In genomic region chr7:66894463-66895080, GRCh38 we compare ENCODE assay signal across 10 cellular contexts. TPM values are rescaled to one million over a fixed set of nuclear protein-coding genes. Genes with fewer than 3 reads are reported as not detected.
DNase-seq lines count a peak whose midpoint lies in the region; ATAC-seq and TF ChIP-seq lines count a peak whose summit lies in the region.
"Had no signal": no experiment of that assay in that cellular context is flagged by ENCODE, and none has a peak within 500 bp of the region (broad histone marks: within the 10 kb centered on the region; RNA-seq: fewer than 3 reads in every experiment).

No MANE protein-coding gene starts in this region.

- H4K20me1 ChIP-seq in DND-41 (ENCODE audit: insufficient read depth, low read length), result no peaks in the 10 kb centered on the region

- H3K79me2 ChIP-seq in DND-41 (ENCODE audit: insufficient read depth, low read length), result no peaks in the 10 kb centered on the region

- no peaks in the 10 kb centered on the region for H3K27me3 ChIP-seq in DND-41 (ENCODE audit: insufficient read depth, low read length, poor library complexity)
- no peaks in the 10 kb centered on the region for H3K27me3 ChIP-seq in H7 (ENCODE audit: control insufficient read depth, insufficient read depth, low read length)
- no peaks in the 10 kb centered on the region for H3K27me3 ChIP-seq in WERI-Rb-1 (ENCODE audit: insufficient read depth, low read depth, severe bottlenecking)

- DNase-seq in DND-41 (peak; percentile 21), H7 (peak; percentile 53), WERI-Rb-1 (no peak), iPS-NIHi7 (ENCODE audit: extremely low spot score) (peak; percentile 43), NCI-H526 (lab: John Stamatoyannopoulos, UW) (no peak), NCI-H774 (lab: John Stamatoyannopoulos, UW) (no peak)
- no peak for DNase-seq in activated effector memory CD4-positive, alpha-beta T cell treated with anti-CD3 and anti-CD28 coated beads, Interleukin-2, amount 50 U/mL, for 16 hours
- DNase-seq: lower lobe of right lung, SHP77 treated with DMSO at 0.1 percent for 48 hours had no signal

- H3K4me3 ChIP-seq in DND-41 (ENCODE audit: low read depth in 1 of 2, low read length in 2 of 2), result no peak overlapping the region
- no peak overlapping the region for H3K4me3 ChIP-seq in H7 (ENCODE audit: insufficient read depth, low read depth, low read length)
- H3K4me3 ChIP-seq in WERI-Rb-1 (ENCODE audit: low read depth, low read length), result no peak overlapping the region
- H3K4me3 ChIP-seq: lower lobe of right lung had no signal

- no peak overlapping the region for H3K9ac ChIP-seq in DND-41 (ENCODE audit: low read depth, low read length)

- no peak overlapping the region for H3K27ac ChIP-seq in DND-41 (ENCODE audit: low read length)
- H3K27ac ChIP-seq in WERI-Rb-1, result no peak overlapping the region
- H3K27ac ChIP-seq: lower lobe of right lung had no signal

- H3K4me1 ChIP-seq in DND-41 (ENCODE audit: insufficient read depth, low read length), result no peaks in the 10 kb centered on the region
- H3K4me1 ChIP-seq: lower lobe of right lung had no signal

- H2AFZ ChIP-seq in DND-41 (ENCODE audit: low read depth, low read length), result no peak overlapping the region

- no peak overlapping the region for H3K4me2 ChIP-seq in DND-41 (ENCODE audit: insufficient read depth, low read length)

- peaks cover 19% of the 10 kb centered on the region; the same call in 1 of the 2 replicates for H3K36me3 ChIP-seq in DND-41 (ENCODE audit: insufficient read depth, low read length)
- no peaks in the 10 kb centered on the region; the same call in 1 of the 2 replicates for H3K36me3 ChIP-seq in H7 (replicated peaks; ENCODE audit: control insufficient read depth, insufficient read depth, low read length)
- no peaks in the 10 kb centered on the region for H3K36me3 ChIP-seq in WERI-Rb-1

- H3K9me3 ChIP-seq in DND-41 (ENCODE audit: insufficient read depth, low read length, severe bottlenecking) (no peaks in the 10 kb centered on the region), WERI-Rb-1 (ENCODE audit: severe bottlenecking) (no peaks in the 10 kb centered on the region)
- H3K9me3 ChIP-seq: lower lobe of right lung had no signal

- TF ChIP-seq CTCF in DND-41 (IDR thresholded peaks at IDR 0.05; ENCODE audit: borderline replicate concordance, extremely low read depth, low read length, poor library complexity, severe bottlenecking) (no peak), WERI-Rb-1 (IDR thresholded peaks at IDR 0.05; ENCODE audit: low read depth, low read length) (peak; percentile 30; the same call in 1 of the 2 replicates)

- ATAC-seq in DND-41 (ENCODE audit: insufficient read depth, low read depth) (no peak), GM21723 (IDR thresholded peaks at IDR 0.05; ENCODE audit: unreplicated experiment) (no peak)
- ATAC-seq: lower lobe of right lung had no signal

RNA-seq across cellular contexts. Expression of gene TMEM248, which starts 26.5 kb away (rescaled TPM):
- 68.9 and 71.4 TPM in 2 replicates for total RNA-seq in H7 (2014; rRNA removed; shearing (Covaris generic))

Comparison
In these comparisons a context has a peak if more than half of its experiments do, and no peak if none do; other contexts are left out.
1. DNase-seq: peak in DND-41 (single experiment), H7 (single experiment) and iPS-NIHi7 (single experiment); none in WERI-Rb-1 (single experiment), NCI-H526 (0 of 2), activated effector memory CD4-positive, alpha-beta T cell treated with anti-CD3 and anti-CD28 coated beads, Interleukin-2, amount 50 U/mL, for 16 hours (single experiment) and NCI-H774 (single experiment).